In genomic region chr12:18066666-18067065, GRCh38 we compare ENCODE assay signal across 19 cellular contexts. TPM values are rescaled to one million over a fixed set of nuclear protein-coding genes. Genes with fewer than 3 reads are reported as not detected.
DNase-seq lines count a peak whose midpoint lies in the region; ATAC-seq and TF ChIP-seq lines count a peak whose summit lies in the region.
"Had no signal": no experiment of that assay in that cellular context is flagged by ENCODE, and none has a peak within 500 bp of the region (broad histone marks: within the 10 kb centered on the region; RNA-seq: fewer than 3 reads in every experiment).

No MANE protein-coding gene starts in this region.

- H3K4me1 ChIP-seq in SJCRH30 = peaks cover 14% of the 10 kb centered on the region
- H3K4me1 ChIP-seq: BE2C had no signal

- H3K36me3 Mint-ChIP-seq in nephron progenitor cell (ENCODE audit: low read depth) = no peaks in the 10 kb centered on the region
- no peaks in the 10 kb centered on the region for H3K36me3 Mint-ChIP-seq in activated CD8-positive, alpha-beta memory T cell treated with anti-CD3 and anti-CD28 coated beads, Interleukin-2, amount 10 ng/mL, durations not matched to agents 7 days and 5 days
- H3K36me3 Mint-ChIP-seq: CD4-positive, alpha-beta memory T cell had no signal

- 0 out of 2 replicates have a peak, but pooled peaks cover 2% of the 10 kb centered on the region for H3K36me3 ChIP-seq in SJCRH30
- H3K36me3 ChIP-seq: BE2C, HAP-1 had no signal

- CTCF ChIA-PET in activated CD8-positive, alpha-beta memory T cell treated with anti-CD3 and anti-CD28 coated beads, Interleukin-2, amount 10 ng/mL, durations not matched to agents 7 days and 5 days (lab: Charles Lee) = no interaction called here

- DNase-seq in NCI-H748 (lab: John Stamatoyannopoulos, UW; ENCODE audit: unreplicated experiment) (peak; percentile 60), NCI-H748 treated with DMSO at 0.1 percent for 48 hours (lab: John Stamatoyannopoulos, UW) (no peak), SJCRH30 (peak; percentile 47 to 60), nephron progenitor cell (peak; percentile 6), AG08395 (ENCODE audit: low spot score) (no peak), NCI-H2196 treated with DMSO at 0.1 percent for 48 hours (lab: John Stamatoyannopoulos, UW; ENCODE audit: unreplicated experiment) (no peak)
- no peak for DNase-seq in activated CD8-positive, alpha-beta memory T cell treated with anti-CD3 and anti-CD28 coated beads, Interleukin-2, amount 10 ng/mL, durations not matched to agents 7 days and 5 days
- DNase-seq: ACHN; BE2C; CD4-positive, alpha-beta memory T cell; DMS153; GF-D8; GOT3; HFFc6 had no signal

- no peak for ATAC-seq in activated CD8-positive, alpha-beta memory T cell treated with anti-CD3 and anti-CD28 coated beads, Interleukin-2, amount 10 ng/mL, durations not matched to agents 7 days and 5 days
- ATAC-seq: K562 had no signal

- no peaks in the 10 kb centered on the region for H3K27me3 Mint-ChIP-seq in nephron progenitor cell (ENCODE audit: low read depth, poor library complexity)
- no peaks in the 10 kb centered on the region for H3K27me3 Mint-ChIP-seq in activated CD8-positive, alpha-beta memory T cell treated with anti-CD3 and anti-CD28 coated beads, Interleukin-2, amount 10 ng/mL, durations not matched to agents 7 days and 5 days
- H3K27me3 Mint-ChIP-seq: CD4-positive, alpha-beta memory T cell had no signal

- no peak overlapping the region for H3K4me3 ChIP-seq in SJCRH30
- H3K4me3 ChIP-seq: HAP-1, K562 had no signal

- peak overlapping the region; percentile 51 for H3K27ac ChIP-seq in SJCRH30
- H3K27ac ChIP-seq: C4-2B, HL-60 had no signal

- no peak overlapping the region for H3K4me3 Mint-ChIP-seq in nephron progenitor cell
- H3K4me3 Mint-ChIP-seq in activated CD8-positive, alpha-beta memory T cell treated with anti-CD3 and anti-CD28 coated beads, Interleukin-2, amount 10 ng/mL, durations not matched to agents 7 days and 5 days = no peak overlapping the region
- H3K4me3 Mint-ChIP-seq: CD4-positive, alpha-beta memory T cell; HFFc6 had no signal

- no peak overlapping the region for H3K27ac Mint-ChIP-seq in nephron progenitor cell
- H3K27ac Mint-ChIP-seq in activated CD8-positive, alpha-beta memory T cell treated with anti-CD3 and anti-CD28 coated beads, Interleukin-2, amount 10 ng/mL, durations not matched to agents 7 days and 5 days = no peak overlapping the region
- H3K27ac Mint-ChIP-seq: CD4-positive, alpha-beta memory T cell; HFFc6 had no signal

- H3K9me3 Mint-ChIP-seq in nephron progenitor cell = peaks cover 20% of the 10 kb centered on the region
- peaks cover 8% of the 10 kb centered on the region for H3K9me3 Mint-ChIP-seq in activated CD8-positive, alpha-beta memory T cell treated with anti-CD3 and anti-CD28 coated beads, Interleukin-2, amount 10 ng/mL, durations not matched to agents 7 days and 5 days (ENCODE audit: low read depth)

- H3K27me3 ChIP-seq in SJCRH30 = no peaks in the 10 kb centered on the region
- H3K27me3 ChIP-seq: BE2C had no signal

- peaks cover 3% of the 10 kb centered on the region; the same call in 1 of the 2 replicates for H3K9me3 ChIP-seq in SJCRH30 (replicated peaks)
- H3K9me3 ChIP-seq: BE2C, HAP-1 had no signal

- no peak for TF ChIP-seq CTCF in nephron progenitor cell (IDR thresholded peaks at IDR 0.05)

- peaks cover 14% of the 10 kb centered on the region for H3K4me1 Mint-ChIP-seq in nephron progenitor cell
- H3K4me1 Mint-ChIP-seq in activated CD8-positive, alpha-beta memory T cell treated with anti-CD3 and anti-CD28 coated beads, Interleukin-2, amount 10 ng/mL, durations not matched to agents 7 days and 5 days = no peaks in the 10 kb centered on the region
- H3K4me1 Mint-ChIP-seq: CD4-positive, alpha-beta memory T cell had no signal

RNA-seq across cellular contexts. Expression of gene RERGL, which starts 23.3 kb away (rescaled TPM):
- not detected in 2 replicates for total RNA-seq in SJCRH30 (2014; rRNA removed; shearing (Covaris generic))
- total RNA-seq in activated CD8-positive, alpha-beta memory T cell treated with anti-CD3 and anti-CD28 coated beads, Interleukin-2, amount 10 ng/mL, durations not matched to agents 7 days and 5 days = not detected
- total RNA-seq: A172; CD4-positive, alpha-beta memory T cell; HFFc6; K562 had no signal

Comparison
In these comparisons a context has a peak if more than half of its experiments do, and no peak if none do; other contexts are left out.
1. DNase-seq: peak in NCI-H748 (single experiment), SJCRH30 (2 of 2) and nephron progenitor cell (single experiment); none in NCI-H748 treated with DMSO at 0.1 percent for 48 hours (single experiment), AG08395 (single experiment), activated CD8-positive, alpha-beta memory T cell treated with anti-CD3 and anti-CD28 coated beads, Interleukin-2, amount 10 ng/mL, durations not matched to agents 7 days and 5 days (single experiment) and NCI-H2196 treated with DMSO at 0.1 percent for 48 hours (single experiment).